Comparison of ENCODE assay signal across 8 cellular contexts in genomic region chr10:68598978-68599753, GRCh38. TPM values are rescaled to one million over a fixed set of nuclear protein-coding genes. Genes with fewer than 3 reads are reported as not detected.
A peak's percentile ranks its signal among the peaks of the same experiment; 100 is the strongest.
DNase-seq lines count a peak whose midpoint lies in the region; ATAC-seq and TF ChIP-seq lines count a peak whose summit lies in the region.

No MANE protein-coding gene starts in this region.

- peak overlapping the region; percentile 5 for H3K4me3 Mint-ChIP-seq in activated T-cell treated with anti-CD3 and anti-CD28 coated beads, Interleukin-2, amount 50 U/mL, for 24 hours
- peak overlapping the region; percentile 88 for H3K4me3 Mint-ChIP-seq in neural progenitor cell

- peak overlapping the region; percentile 77 for H3K4me2 ChIP-seq in neural progenitor cell

- H3K27ac ChIP-seq in neural progenitor cell, result no peak overlapping the region

- peak overlapping the region; percentile 47 for H3K4me3 ChIP-seq in neural progenitor cell

- no peak for DNase-seq in activated T-cell treated with anti-CD3 and anti-CD28 coated beads, Interleukin-2, amount 50 U/mL, for 24 hours
- DNase-seq in activated T-cell treated with anti-CD3 and anti-CD28 coated beads for 4 hours (no peak), SHP77 (lab: John Stamatoyannopoulos, UW) (peak; percentile 49 to 60), fibroblast of the conjunctiva (ENCODE audit: low read depth) (peak; percentile 59), neural progenitor cell (ENCODE audit: low spot score) (peak; percentile 39), SW 1271 (lab: John Stamatoyannopoulos, UW) (no peak)

- no peaks in the 10 kb centered on the region for H3K9me3 Mint-ChIP-seq in activated T-cell treated with anti-CD3 and anti-CD28 coated beads, Interleukin-2, amount 50 U/mL, for 24 hours
- H3K9me3 Mint-ChIP-seq in neural progenitor cell, result no peaks in the 10 kb centered on the region

- H3K36me3 Mint-ChIP-seq in activated T-cell treated with anti-CD3 and anti-CD28 coated beads, Interleukin-2, amount 50 U/mL, for 24 hours (ENCODE audit: low read depth), result no peaks in the 10 kb centered on the region
- H3K36me3 Mint-ChIP-seq in neural progenitor cell, result peaks cover 16% of the 10 kb centered on the region

- no peaks in the 10 kb centered on the region for H3K27me3 Mint-ChIP-seq in activated T-cell treated with anti-CD3 and anti-CD28 coated beads, Interleukin-2, amount 50 U/mL, for 24 hours
- peaks cover 2% of the 10 kb centered on the region for H3K27me3 Mint-ChIP-seq in neural progenitor cell (ENCODE audit: insufficient read depth, low read depth)

- no peak overlapping the region for H3K27ac Mint-ChIP-seq in activated T-cell treated with anti-CD3 and anti-CD28 coated beads, Interleukin-2, amount 50 U/mL, for 24 hours
- H3K27ac Mint-ChIP-seq in neural progenitor cell, result peak overlapping the region; percentile 95

- no peaks in the 10 kb centered on the region for H3K27me3 ChIP-seq in neural progenitor cell

- no peaks in the 10 kb centered on the region for H3K9me3 ChIP-seq in neural progenitor cell (ENCODE audit: low read depth)

- no peak overlapping the region for H3K9ac ChIP-seq in neural progenitor cell

- no peak for TF ChIP-seq CTCF in neural progenitor cell (IDR thresholded peaks at IDR 0.05)

- H3F3A ChIP-seq in neural progenitor cell (ENCODE audit: low read depth), result peaks cover 63% of the 10 kb centered on the region

- H2AFZ ChIP-seq in neural progenitor cell (replicated peaks), result no peak overlapping the region

- H4K20me1 ChIP-seq in neural progenitor cell (ENCODE audit: low read depth), result peaks cover 83% of the 10 kb centered on the region

- peaks cover 92% of the 10 kb centered on the region for H3K79me2 ChIP-seq in neural progenitor cell (ENCODE audit: low read depth)

- no peak for ATAC-seq in HG03439 (IDR thresholded peaks at IDR 0.05; ENCODE audit: unreplicated experiment)
- no peak for ATAC-seq in GM19463 (IDR thresholded peaks at IDR 0.05; ENCODE audit: unreplicated experiment)

- H3K4me1 ChIP-seq in neural progenitor cell, result peaks cover 44% of the 10 kb centered on the region

- peaks cover 10% of the 10 kb centered on the region for H3K36me3 ChIP-seq in neural progenitor cell

- peaks cover 32% of the 10 kb centered on the region for H3K4me1 Mint-ChIP-seq in activated T-cell treated with anti-CD3 and anti-CD28 coated beads, Interleukin-2, amount 50 U/mL, for 24 hours (ENCODE audit: low read depth)
- peaks cover 54% of the 10 kb centered on the region for H3K4me1 Mint-ChIP-seq in neural progenitor cell

RNA-seq across cellular contexts. Expression of gene TET1, which starts 39.0 kb away (rescaled TPM):
- total RNA-seq in neural progenitor cell (ENCODE audit: low replicate concordance), result 47.9 and 67.3 TPM in 2 replicates

Comparison
In these comparisons a context has a peak if more than half of its experiments do, and no peak if none do; other contexts are left out.
1. DNase-seq: peak in SHP77 (2 of 2), fibroblast of the conjunctiva (single experiment) and neural progenitor cell (single experiment); none in activated T-cell treated with anti-CD3 and anti-CD28 coated beads, Interleukin-2, amount 50 U/mL, for 24 hours (single experiment), activated T-cell treated with anti-CD3 and anti-CD28 coated beads for 4 hours (single experiment) and SW 1271 (0 of 2).